ENCODE assay signal across 8 cellular contexts in genomic region chr12:6554168-6554989, GRCh38. TPM values are rescaled to one million over a fixed set of nuclear protein-coding genes. Genes with fewer than 3 reads are reported as not detected.
DNase-seq lines count a peak whose midpoint lies in the region; ATAC-seq, FAIRE-seq and TF ChIP-seq lines count a peak whose summit lies in the region.

No MANE protein-coding gene starts in this region.

- H3K4me3 ChIP-seq in GM12878 (peak overlapping the region; percentile 89), sigmoid colon (peak overlapping the region; percentile 66 to 98 (median 90))

- H3K9me3 Mint-ChIP-seq in Calu3 (ENCODE audit: low read depth, unreplicated experiment) = no peaks in the 10 kb centered on the region

- POLR2A ChIA-PET in GM12878 (lab: Charles Lee) = interaction anchor here (0.6 to 3.9 kb wide), 6 partner anchors 15 to 195 kb away, joined by 3 to 32 read pairs (median 8); partner anchors contain the start of genes GAPDH and VAMP1

- peak overlapping the region; percentile 25; the same call in 1 of the 2 replicates for H2AFZ ChIP-seq in GM12878 (ENCODE audit: control insufficient read depth, low read depth, low read length)

- peaks cover 29% of the 10 kb centered on the region for H3K36me3 Mint-ChIP-seq in Calu3 (ENCODE audit: insufficient read depth, unreplicated experiment)

- H3K4me1 ChIP-seq in GM12878 (ENCODE audit: control insufficient read depth, insufficient read depth, low read length) (peaks cover 10% of the 10 kb centered on the region), sigmoid colon (peaks cover 0 to 68% (median 62%) of the 10 kb centered on the region in 4 donors)

- SMC1A ChIA-PET in GM12878 (lab: Charles Lee; ENCODE audit: uncharacterized antibody, unreplicated experiment) = interaction anchor here (0.7 to 4.3 kb wide), 12 partner anchors 13 to 156 kb away, joined by 3 to 24 read pairs (median 6); partner anchors contain the start of gene NOP2

- TF ChIP-seq CTCF in Calu3 (IDR thresholded peaks at IDR 0.05; ENCODE audit: unreplicated experiment) = peak; percentile 39
- TF ChIP-seq CTCF in GM20000 (IDR thresholded peaks at IDR 0.05; ENCODE audit: extremely low read depth, missing control alignments) = peak; percentile 61
- TF ChIP-seq CTCF in GM12878 (IDR thresholded peaks at IDR 0.05 in 2 of 3, conservative IDR thresholded peaks at IDR 0.05 in 1 of 3; ENCODE audit: control insufficient read depth in 2 of 3, extremely low read depth in 1 of 3, insufficient read depth in 1 of 3, low read depth in 3 of 3, low read length in 3 of 3) = peak; percentile 80 to 85 (median 84)
- TF ChIP-seq CTCF in sigmoid colon (IDR thresholded peaks at IDR 0.05) = peak in 3 of 4 experiments; percentile 30 to 51 (median 34)

- no peak overlapping the region for H3K4me3 Mint-ChIP-seq in Calu3 (ENCODE audit: low read depth, unreplicated experiment)

- 38% methylated on average over 20 of the region's 21 CpGs for WGBS in GM12878 (ENCODE audit: insufficient coverage, insufficient replicate concordance, low lambda C conversion rate, missing lambda C conversion rate)
- WGBS in sigmoid colon, 2 donors = 38 to 41% methylated on average over 21 of the region's 21 CpGs

- H3K27ac ChIP-seq in GM12878 (ENCODE audit: control insufficient read depth, insufficient read depth) = peak overlapping the region; percentile 27
- H3K27ac ChIP-seq in sigmoid colon = peak overlapping the region; percentile 88 to 95 (median 94)

- ATAC-seq in GM12878 = peak; percentile 83

- FAIRE-seq in GM12878 (lab: Jason Lieb, UNC) = peak; percentile 92

- H3K27me3 ChIP-seq in GM12878 (replicated peaks in 1 of 2; ENCODE audit: control insufficient read depth in 2 of 2, insufficient read depth in 2 of 2, low read length in 1 of 2) (no peaks in the 10 kb centered on the region), sigmoid colon (no peaks in the 10 kb centered on the region)

- H3K27ac Mint-ChIP-seq in Calu3 (ENCODE audit: unreplicated experiment) = no peak overlapping the region

- intact Hi-C loops in Calu3 (cut with micrococcal nuclease; ENCODE audit: unreplicated experiment) (loop anchor here (5.0 kb wide), 1 partner anchor 273 kb away; the partner anchor contains the start of gene P3H3), GM12878 (cut with micrococcal nuclease; ENCODE audit: unreplicated experiment) (loop anchor here (5.0 kb wide), 1 partner anchor 223 kb away; no protein-coding TSS in a partner anchor), sigmoid colon (cut with DNase I) (loop anchor here (5.0 to 10.0 kb wide), 3 partner anchors 62 to 340 kb away; partner anchors contain the start of genes MRPL51 and NCAPD2)

- no peak for TF ChIP-seq POLR2A in GM12878 (IDR thresholded peaks at IDR 0.05; ENCODE audit: low read depth, low read length)
- TF ChIP-seq POLR2A in sigmoid colon (IDR thresholded peaks at IDR 0.05) = no peak

- H3K36me3 ChIP-seq in GM12878 (ENCODE audit: control insufficient read depth in 2 of 2, insufficient read depth in 2 of 2, low read length in 1 of 2) = peaks cover 16 to 25% of the 10 kb centered on the region in 2 experiments
- peaks cover under 1 to 22% (median 3%) of the 10 kb centered on the region in 4 donors for H3K36me3 ChIP-seq in sigmoid colon

- H3K9me3 ChIP-seq in GM12878 (replicated peaks; ENCODE audit: control insufficient read depth, insufficient read depth, low read length) (no peaks in the 10 kb centered on the region), sigmoid colon (no peaks in the 10 kb centered on the region)

- CTCF ChIA-PET in Calu3 (lab: Charles Lee) = interaction anchor here (0.6 to 1.4 kb wide), 5 partner anchors 15 to 583 kb away, joined by 3 to 4 read pairs (median 3); partner anchors contain the start of genes GAPDH and LPAR5
- CTCF ChIA-PET in GM12878 (lab: Yijun Ruan, JAX) = interaction anchor here (0.6 to 7.4 kb wide), 17 partner anchors 9 to 228 kb away, joined by 3 to 69 read pairs (median 6); partner anchors contain the start of genes GAPDH, MRPL51, NOP2 and PTMS

- H3K4me2 ChIP-seq in GM12878 (ENCODE audit: control insufficient read depth, insufficient read depth) = peak overlapping the region; percentile 82

- peak; percentile 48 for TF ChIP-seq RAD21 in GM12878 (IDR thresholded peaks at IDR 0.05; ENCODE audit: insufficient read depth, low read depth, low read length)

- H4K20me1 ChIP-seq in GM12878 (ENCODE audit: control insufficient read depth, insufficient read depth) = no peaks in the 10 kb centered on the region

- RAD21 ChIA-PET in GM12878 (lab: Charles Lee; ENCODE audit: unreplicated experiment) = interaction anchor here (0.7 to 2.9 kb wide), 10 partner anchors 15 to 275 kb away, joined by 3 to 18 read pairs (median 4); partner anchors contain the start of genes GAPDH and VAMP1

- BruUV-seq in Calu3 (replicated peaks; lab: Mats Ljungman, UMichigan) (no TSS peak), GM12878 (replicated peaks; lab: Mats Ljungman, UMichigan) (no TSS peak)

- DNase-seq in Calu3 = peak; percentile 69
- DNase-seq in GM20000 (ENCODE audit: low spot score) = peak; percentile 91
- DNase-seq in KG1 (lab: John Stamatoyannopoulos, UW) = peak; percentile 16
- DNase-seq in T-helper 22 cell (ENCODE audit: low read depth) = peak; percentile 39
- DNase-seq in GM12878 (ENCODE audit: low read depth, low spot score) = no peak
- peak in 42 of 51 donors; percentile 22 to 79 (median 58) for DNase-seq in hypothalamus (lab: John Stamatoyannopoulos, UW)
- peak; percentile 89 for DNase-seq in sigmoid colon
- no peak for DNase-seq in amniotic stem cell (lab: John Stamatoyannopoulos, UW)

- in situ Hi-C loops in GM12878 (cut with MboI) = no loop called here

- H3K4me1 Mint-ChIP-seq in Calu3 (ENCODE audit: low read depth, unreplicated experiment) = no peaks in the 10 kb centered on the region

- H3K27me3 Mint-ChIP-seq in Calu3 (ENCODE audit: unreplicated experiment) = no peaks in the 10 kb centered on the region

- no peak for TF ChIP-seq EP300 in GM12878 (IDR thresholded peaks at IDR 0.05; ENCODE audit: borderline replicate concordance in 1 of 2, control insufficient read depth in 1 of 2, low read depth in 2 of 2, low read length in 2 of 2)
- no peak for TF ChIP-seq EP300 in sigmoid colon (IDR thresholded peaks at IDR 0.05)

- H3K9ac ChIP-seq in GM12878 (ENCODE audit: control insufficient read depth, insufficient read depth, low read length) = peak overlapping the region; percentile 70

- H3K79me2 ChIP-seq in GM12878 (ENCODE audit: control insufficient read depth, insufficient read depth, low read length) = peaks cover 47% of the 10 kb centered on the region

RNA-seq across cellular contexts. Expression of gene IFFO1, which starts 1.5 kb away (rescaled TPM):
- total RNA-seq in Calu3 (2022) = 0.76 and 1.0 TPM in 2 replicates
- 9.8 and 9.9 TPM in 2 replicates for total RNA-seq in GM12878 (2013; cell fraction: nucleolus; rRNA removed)
- 6.3 and 7.1 TPM in 2 replicates for total RNA-seq in GM12878 (2014; rRNA removed)
- 4.7 and 5.1 TPM in 2 replicates for total RNA-seq in GM12878 (2014; rRNA removed; fragmentation: Illumina TruSeq; extraction: Trizol)
- 14.4 and 16.6 TPM in 2 replicates for total RNA-seq in GM12878 (2021)
- polyA plus RNA-seq in GM12878 (2011; ENCODE audit: low read depth) = 4.4 TPM
- polyA plus RNA-seq in GM12878 (2011; rRNA removed) = 5.0 and 7.1 TPM in 2 replicates
- 7.4 and 12.0 TPM in 2 replicates for polyA plus RNA-seq in GM12878 (2011; cell fraction: cytosol; rRNA removed)
- polyA plus RNA-seq in GM12878 (2011; cell fraction: nucleus; rRNA removed) = 49.7 and 69.0 TPM in 2 replicates
- polyA plus RNA-seq in GM12878 (2012) = 7.9 and 10.3 TPM in 2 replicates
- polyA plus RNA-seq in GM12878 (2014; fragmentation: Illumina TruSeq; extraction: Trizol) = 2.2 and 5.4 TPM in 2 replicates
- polyA plus RNA-seq in GM12878 (2014; fragmentation: Nextera tagmentation; extraction: Ambion mirVana) = under 1 TPM; 0.50 to 0.93 TPM
- 20.9 and 21.8 TPM in 2 replicates for polyA plus RNA-seq in GM12878 (2014; rRNA removed)
- polyA plus RNA-seq in GM12878 (2016; fragmentation: Nextera tagmentation; extraction: Ambion mirVana) = 1 to 10 TPM; 2.7 to 8.8 TPM
- polyA minus RNA-seq in GM12878 (2011; rRNA and poly(A)+ RNA removed) = 3.4 and 5.6 TPM in 2 replicates
- 1.3 and 2.7 TPM in 2 replicates for polyA minus RNA-seq in GM12878 (2011; cell fraction: cytosol; rRNA and poly(A)+ RNA removed)
- polyA minus RNA-seq in GM12878 (2011; cell fraction: nucleus; rRNA and poly(A)+ RNA removed) = 6.2 and 14.2 TPM in 2 replicates
- total RNA-seq in sigmoid colon = 10 to 100 TPM; 15.3 to 34.3 (median 22.7) TPM
- 10 to 100 TPM in 1 of 3 donors, 1 to 10 TPM in 2; 1.8 to 14.0 (median 4.2) TPM for polyA plus RNA-seq in sigmoid colon

RNA-seq across cellular contexts. Expression of gene NOP2, which starts 13.7 kb away (rescaled TPM):
- 86.1 and 88.5 TPM in 2 replicates for total RNA-seq in Calu3 (2022)
- 92.6 and 92.8 TPM in 2 replicates for total RNA-seq in GM12878 (2013; cell fraction: nucleolus; rRNA removed)
- 93.6 and 97.4 TPM in 2 replicates for total RNA-seq in GM12878 (2014; rRNA removed)
- total RNA-seq in GM12878 (2014; rRNA removed; fragmentation: Illumina TruSeq; extraction: Trizol) = 61.3 and 62.3 TPM in 2 replicates
- total RNA-seq in GM12878 (2021) = 99.1 and 102 TPM in 2 replicates
- polyA plus RNA-seq in GM12878 (2011; ENCODE audit: low read depth) = 48.7 TPM
- polyA plus RNA-seq in GM12878 (2011; rRNA removed) = 74.7 and 91.2 TPM in 2 replicates
- polyA plus RNA-seq in GM12878 (2011; cell fraction: cytosol; rRNA removed) = 67.5 and 81.8 TPM in 2 replicates
- polyA plus RNA-seq in GM12878 (2011; cell fraction: nucleus; rRNA removed) = 193 and 252 TPM in 2 replicates
- 40.1 and 60.0 TPM in 2 replicates for polyA plus RNA-seq in GM12878 (2012)
- 116 and 121 TPM in 2 replicates for polyA plus RNA-seq in GM12878 (2014; fragmentation: Illumina TruSeq; extraction: Trizol)
- polyA plus RNA-seq in GM12878 (2014; fragmentation: Nextera tagmentation; extraction: Ambion mirVana) = 10 to 100 TPM; 26.5 to 27.3 TPM
- 96.9 and 98.8 TPM in 2 replicates for polyA plus RNA-seq in GM12878 (2014; rRNA removed)
- 100 to 1,000 TPM; 112 to 114 TPM for polyA plus RNA-seq in GM12878 (2016; fragmentation: Nextera tagmentation; extraction: Ambion mirVana)
- polyA minus RNA-seq in GM12878 (2011; rRNA and poly(A)+ RNA removed) = 36.6 and 67.0 TPM in 2 replicates
- polyA minus RNA-seq in GM12878 (2011; cell fraction: cytosol; rRNA and poly(A)+ RNA removed) = 19.4 and 32.1 TPM in 2 replicates
- polyA minus RNA-seq in GM12878 (2011; cell fraction: nucleus; rRNA and poly(A)+ RNA removed) = 30.7 and 68.6 TPM in 2 replicates
- total RNA-seq in sigmoid colon = 10 to 100 TPM in 3 of 4 donors, 1 to 10 TPM in 1; 6.1 to 30.1 (median 23.2) TPM
- polyA plus RNA-seq in sigmoid colon = 10 to 100 TPM in 1 of 3 donors, 1 to 10 TPM in 2; 6.2 to 39.2 (median 7.8) TPM

RNA-seq across cellular contexts. Expression of gene GAPDH, which starts 20.1 kb away (rescaled TPM):
- total RNA-seq in Calu3 (2022) (2,412 and 2,552 TPM in 2 replicates), GM12878 (2014; rRNA removed) (8,450 and 8,907 TPM in 2 replicates), GM12878 (2014; rRNA removed; fragmentation: Illumina TruSeq; extraction: Trizol) (5,296 and 5,818 TPM in 2 replicates), GM12878 (2021) (5,606 and 5,698 TPM in 2 replicates), sigmoid colon (1,000 to 10,000 TPM; 1,653 to 2,501 (median 2,098) TPM)
- 971 and 990 TPM in 2 replicates for total RNA-seq in GM12878 (2013; cell fraction: nucleolus; rRNA removed)
- polyA plus RNA-seq in GM12878 (2011; ENCODE audit: low read depth) = 4,872 TPM
- polyA plus RNA-seq in GM12878 (2011; rRNA removed) (7,976 and 14,240 TPM in 2 replicates), GM12878 (2014; fragmentation: Illumina TruSeq; extraction: Trizol) (5,112 and 9,478 TPM in 2 replicates), GM12878 (2014; fragmentation: Nextera tagmentation; extraction: Ambion mirVana) (over 10,000 TPM in 1 of 2 experiments, 1,000 to 10,000 TPM in 1; 9,323 to 11,518 TPM), GM12878 (2014; rRNA removed) (9,590 and 10,389 TPM in 2 replicates), GM12878 (2016; fragmentation: Nextera tagmentation; extraction: Ambion mirVana) (1,000 to 10,000 TPM; 9,069 to 9,909 TPM), sigmoid colon (1,000 to 10,000 TPM; 2,564 to 3,219 (median 3,101) TPM)
- polyA plus RNA-seq in GM12878 (2011; cell fraction: cytosol; rRNA removed) = 25,075 and 29,832 TPM in 2 replicates
- polyA plus RNA-seq in GM12878 (2011; cell fraction: nucleus; rRNA removed) = 10,735 and 12,198 TPM in 2 replicates
- polyA plus RNA-seq in GM12878 (2012) = 10,674 and 13,698 TPM in 2 replicates
- polyA minus RNA-seq in GM12878 (2011; rRNA and poly(A)+ RNA removed) = 10,096 and 19,827 TPM in 2 replicates
- 5,010 and 5,239 TPM in 2 replicates for polyA minus RNA-seq in GM12878 (2011; cell fraction: cytosol; rRNA and poly(A)+ RNA removed)
- polyA minus RNA-seq in GM12878 (2011; cell fraction: nucleus; rRNA and poly(A)+ RNA removed) = 1,914 and 2,640 TPM in 2 replicates

RNA-seq across cellular contexts. Expression of gene CHD4, which starts 52.8 kb away (rescaled TPM):
- total RNA-seq in Calu3 (2022) = 164 and 165 TPM in 2 replicates
- total RNA-seq in GM12878 (2013; cell fraction: nucleolus; rRNA removed) = 232 and 247 TPM in 2 replicates
- 303 and 304 TPM in 2 replicates for total RNA-seq in GM12878 (2014; rRNA removed)
- total RNA-seq in GM12878 (2014; rRNA removed; fragmentation: Illumina TruSeq; extraction: Trizol) = 182 and 184 TPM in 2 replicates
- total RNA-seq in GM12878 (2021) = 323 and 342 TPM in 2 replicates
- polyA plus RNA-seq in GM12878 (2011; ENCODE audit: low read depth) = 145 TPM
- polyA plus RNA-seq in GM12878 (2011; rRNA removed) = 83.6 and 113 TPM in 2 replicates
- 141 and 175 TPM in 2 replicates for polyA plus RNA-seq in GM12878 (2011; cell fraction: cytosol; rRNA removed)
- polyA plus RNA-seq in GM12878 (2011; cell fraction: nucleus; rRNA removed) = 211 and 406 TPM in 2 replicates
- polyA plus RNA-seq in GM12878 (2012) = 107 and 108 TPM in 2 replicates
- 250 and 254 TPM in 2 replicates for polyA plus RNA-seq in GM12878 (2014; fragmentation: Illumina TruSeq; extraction: Trizol)
- polyA plus RNA-seq in GM12878 (2014; fragmentation: Nextera tagmentation; extraction: Ambion mirVana) = 100 to 1,000 TPM in 1 of 2 experiments, 10 to 100 TPM in 1; 58.6 to 109 TPM
- 179 and 208 TPM in 2 replicates for polyA plus RNA-seq in GM12878 (2014; rRNA removed)
- polyA plus RNA-seq in GM12878 (2016; fragmentation: Nextera tagmentation; extraction: Ambion mirVana) = 100 to 1,000 TPM in 1 of 2 experiments, 10 to 100 TPM in 1; 99.6 to 109 TPM
- polyA minus RNA-seq in GM12878 (2011; rRNA and poly(A)+ RNA removed) = 223 and 229 TPM in 2 replicates
- polyA minus RNA-seq in GM12878 (2011; cell fraction: cytosol; rRNA and poly(A)+ RNA removed) = 125 and 140 TPM in 2 replicates
- 64.0 and 145 TPM in 2 replicates for polyA minus RNA-seq in GM12878 (2011; cell fraction: nucleus; rRNA and poly(A)+ RNA removed)
- 100 to 1,000 TPM; 204 to 254 (median 217) TPM for total RNA-seq in sigmoid colon
- polyA plus RNA-seq in sigmoid colon = 100 to 1,000 TPM in 1 of 3 donors, 10 to 100 TPM in 2; 49.2 to 113 (median 53.6) TPM

Comparison
In these comparisons a context has a peak if more than half of its experiments do, and no peak if none do; other contexts are left out.
1. DNase-seq: peak in Calu3 (single experiment), GM20000 (single experiment), KG1 (single experiment), T-helper 22 cell (single experiment), hypothalamus (42 of 51) and sigmoid colon (single experiment); none in GM12878 (single experiment) and amniotic stem cell (single experiment).
2. CTCF ChIP-seq: peak in every context shown above with its lines; median percentile 84 in GM12878; 61 in GM20000; 39 in Calu3; 34 in sigmoid colon.